9 cellular contexts compared by ENCODE assay signal in genomic region chr16:87965973-87966667, GRCh38. TPM values are rescaled to one million over a fixed set of nuclear protein-coding genes. Genes with fewer than 3 reads are reported as not detected.
DNase-seq lines count a peak whose midpoint lies in the region; ATAC-seq and TF ChIP-seq lines count a peak whose summit lies in the region.
"Had no signal": no experiment of that assay in that cellular context is flagged by ENCODE, and none has a peak within 500 bp of the region (broad histone marks: within the 10 kb centered on the region; RNA-seq: fewer than 3 reads in every experiment).

No MANE protein-coding gene starts in this region.

- peak overlapping the region; percentile 55 to 69 (median 63) for H3K27ac ChIP-seq in upper lobe of left lung
- H3K27ac ChIP-seq: PC-9 had no signal

- no peaks in the 10 kb centered on the region for H3K27me3 Mint-ChIP-seq in activated naive CD4-positive, alpha-beta T cell treated with anti-CD3 and anti-CD28 coated beads, Interleukin-2, amount 10 ng/mL, durations not matched to agents 7 days and 5 days

- CTCF ChIA-PET in activated naive CD4-positive, alpha-beta T cell treated with anti-CD3 and anti-CD28 coated beads, Interleukin-2, amount 10 ng/mL, durations not matched to agents 7 days and 5 days (lab: Charles Lee): interaction anchor here (1.4 kb wide), 1 partner anchor 9 kb away, joined by 5 read pairs; no protein-coding TSS in a partner anchor

- peaks cover 3% of the 10 kb centered on the region for H3K9me3 Mint-ChIP-seq in activated naive CD4-positive, alpha-beta T cell treated with anti-CD3 and anti-CD28 coated beads, Interleukin-2, amount 10 ng/mL, durations not matched to agents 7 days and 5 days

- 72 to 76% methylated on average over 7 of the region's 7 CpGs for WGBS in upper lobe of left lung, 2 donors

- peaks cover 18 to 39% (median 24%) of the 10 kb centered on the region in 4 donors for H3K4me1 ChIP-seq in upper lobe of left lung

- H3K4me3 Mint-ChIP-seq in activated naive CD4-positive, alpha-beta T cell treated with anti-CD3 and anti-CD28 coated beads, Interleukin-2, amount 10 ng/mL, durations not matched to agents 7 days and 5 days: no peak overlapping the region

- H3K36me3 Mint-ChIP-seq in activated naive CD4-positive, alpha-beta T cell treated with anti-CD3 and anti-CD28 coated beads, Interleukin-2, amount 10 ng/mL, durations not matched to agents 7 days and 5 days: peaks cover 18% of the 10 kb centered on the region

- TF ChIP-seq POLR2A in upper lobe of left lung (IDR thresholded peaks at IDR 0.05): no peak

- TF ChIP-seq CTCF in upper lobe of left lung (IDR thresholded peaks at IDR 0.05): no peak

- peak; percentile 41 to 51 for ATAC-seq in upper lobe of left lung (ENCODE audit: low FRiP score in 2 of 2)
- no peak for ATAC-seq in HG02852 (IDR thresholded peaks at IDR 0.05; ENCODE audit: unreplicated experiment)

- TF ChIP-seq EP300 in upper lobe of left lung (IDR thresholded peaks at IDR 0.05): no peak

- no peak for DNase-seq in activated naive CD4-positive, alpha-beta T cell treated with anti-CD3 and anti-CD28 coated beads, Interleukin-2, amount 10 ng/mL, durations not matched to agents 7 days and 5 days
- no peak for DNase-seq in activated naive CD4-positive, alpha-beta T cell treated with anti-CD3 and anti-CD28 coated beads, Interleukin-2, amount 50 U/mL, for 16 hours
- peak; percentile 50 for DNase-seq in dedifferentiated amniotic fluid mesenchymal stem cell (ENCODE audit: extremely low spot score)
- DNase-seq in midbrain (lab: John Stamatoyannopoulos, UW): peak; percentile 54
- DNase-seq in upper lobe of left lung: no peak
- no peak for DNase-seq in cerebellar nuclear complex (lab: John Stamatoyannopoulos, UW)
- no peak for DNase-seq in MV-4-11 (lab: John Stamatoyannopoulos, UW)

- H3K4me3 ChIP-seq in upper lobe of left lung: peak overlapping the region in 1 of 4 donors; percentile 21
- H3K4me3 ChIP-seq: PC-9 had no signal

- H3K4me1 Mint-ChIP-seq in activated naive CD4-positive, alpha-beta T cell treated with anti-CD3 and anti-CD28 coated beads, Interleukin-2, amount 10 ng/mL, durations not matched to agents 7 days and 5 days: peaks cover 54% of the 10 kb centered on the region

- peak overlapping the region; percentile 74 for H3K27ac Mint-ChIP-seq in activated naive CD4-positive, alpha-beta T cell treated with anti-CD3 and anti-CD28 coated beads, Interleukin-2, amount 10 ng/mL, durations not matched to agents 7 days and 5 days

- no peaks in the 10 kb centered on the region for H3K27me3 ChIP-seq in upper lobe of left lung

- no peaks in the 10 kb centered on the region for H3K9me3 ChIP-seq in upper lobe of left lung

- no peaks in the 10 kb centered on the region for H3K36me3 ChIP-seq in upper lobe of left lung

RNA-seq across cellular contexts. Expression of gene BANP, which starts 14.9 kb away (rescaled TPM):
- 10 to 100 TPM; 15.2 to 47.1 (median 24.4) TPM for total RNA-seq in upper lobe of left lung

RNA-seq across cellular contexts. Expression of gene CA5A, which starts 29.8 kb away (rescaled TPM):
- under 1 TPM in 3 of 6 donors, not detected in 3; under 0.01 to 0.20 (median 0.11) TPM for total RNA-seq in upper lobe of left lung

Comparison
In these comparisons a context has a peak if more than half of its experiments do, and no peak if none do; other contexts are left out.
1. DNase-seq: peak in dedifferentiated amniotic fluid mesenchymal stem cell (single experiment) and midbrain (single experiment); none in activated naive CD4-positive, alpha-beta T cell treated with anti-CD3 and anti-CD28 coated beads, Interleukin-2, amount 10 ng/mL, durations not matched to agents 7 days and 5 days (single experiment), activated naive CD4-positive, alpha-beta T cell treated with anti-CD3 and anti-CD28 coated beads, Interleukin-2, amount 50 U/mL, for 16 hours (single experiment), upper lobe of left lung (0 of 2), cerebellar nuclear complex (0 of 2) and MV-4-11 (single experiment).